13 cellular contexts compared by ENCODE assay signal in genomic region chr13:48158915-48159314, GRCh38.
DNase-seq lines count a peak whose midpoint lies in the region; ATAC-seq and TF ChIP-seq lines count a peak whose summit lies in the region.
"Had no signal": no experiment of that assay in that cellular context is flagged by ENCODE, and none has a peak within 500 bp of the region (broad histone marks: within the 10 kb centered on the region; RNA-seq: fewer than 3 reads in every experiment).

No MANE protein-coding gene starts in this region.

- TF ChIP-seq CTCF in prostate gland (IDR thresholded peaks at IDR 0.05) (no peak), WERI-Rb-1 (IDR thresholded peaks at IDR 0.05; ENCODE audit: low read depth, low read length) (no peak), testis (IDR thresholded peaks at IDR 0.05) (no peak)

- H3K27me3 Mint-ChIP-seq in dendritic cell treated with granulocyte-macrophage colony-stimulating factor and Interleukin-4, amounts not matched to agents 40 ng/mL and 50 ng/mL, for 4 days: no peaks in the 10 kb centered on the region

- peaks cover 77% of the 10 kb centered on the region for H3K4me1 Mint-ChIP-seq in dendritic cell treated with granulocyte-macrophage colony-stimulating factor and Interleukin-4, amounts not matched to agents 40 ng/mL and 50 ng/mL, for 4 days (ENCODE audit: low read depth)

- H3K27me3 ChIP-seq in prostate gland (replicated peaks; ENCODE audit: insufficient read depth): no peaks in the 10 kb centered on the region
- no peaks in the 10 kb centered on the region for H3K27me3 ChIP-seq in WERI-Rb-1 (ENCODE audit: insufficient read depth, low read depth, severe bottlenecking)
- H3K27me3 ChIP-seq in testis: no peaks in the 10 kb centered on the region
- H3K27me3 ChIP-seq: adrenal gland had no signal

- 44% methylated on average over 3 of the region's 3 CpGs for WGBS in prostate gland
- 96 to 97% methylated on average over 3 of the region's 3 CpGs for WGBS in testis, 2 donors

- H3K4me1 ChIP-seq in prostate gland (replicated peaks): no peaks in the 10 kb centered on the region
- H3K4me1 ChIP-seq in testis: no peaks in the 10 kb centered on the region
- H3K4me1 ChIP-seq: adrenal gland had no signal

- no peak overlapping the region for H3K4me3 ChIP-seq in prostate gland
- no peak overlapping the region for H3K4me3 ChIP-seq in WERI-Rb-1 (ENCODE audit: low read depth, low read length)
- no peak overlapping the region for H3K4me3 ChIP-seq in testis
- H3K4me3 ChIP-seq: adrenal gland had no signal

- DNase-seq in NOMO-1 (lab: John Stamatoyannopoulos, UW; ENCODE audit: unreplicated experiment in 2 of 2) (peak; percentile 35 to 52), prostate gland (ENCODE audit: low spot score) (peak; percentile 44), EL (no peak), WERI-Rb-1 (no peak), testis (no peak)
- DNase-seq: activated CD4-positive, alpha-beta T cell treated with anti-CD3 and anti-CD28 coated beads, Interleukin-2, amount 50 U/mL, for 1 hour; adrenal gland; COR-L47; left ventricle myocardium superior; stimulated activated CD4-positive, alpha-beta T cell treated with anti-CD3 and anti-CD28 coated beads, Interleukin-1b, Interleukin-23, amount 100 ng/mL, for 48 hours had no signal

- H3K36me3 ChIP-seq in prostate gland (no peaks in the 10 kb centered on the region), WERI-Rb-1 (no peaks in the 10 kb centered on the region), testis (ENCODE audit: low read depth, missing control alignments) (no peaks in the 10 kb centered on the region)
- H3K36me3 ChIP-seq: adrenal gland had no signal

- peak; percentile 1 for ATAC-seq in GM19324 (IDR thresholded peaks at IDR 0.05; ENCODE audit: low FRiP score, unreplicated experiment)
- no peak for ATAC-seq in HG02623 (IDR thresholded peaks at IDR 0.05; ENCODE audit: unreplicated experiment)
- ATAC-seq: left ventricle myocardium superior had no signal

- no peaks in the 10 kb centered on the region for H3K9me3 Mint-ChIP-seq in dendritic cell treated with granulocyte-macrophage colony-stimulating factor and Interleukin-4, amounts not matched to agents 40 ng/mL and 50 ng/mL, for 4 days

- intact Hi-C loops in dendritic cell treated with granulocyte-macrophage colony-stimulating factor and Interleukin-4, amounts not matched to agents 40 ng/mL and 50 ng/mL, for 4 days (cut with micrococcal nuclease): loop anchor here (5.0 kb wide), 1 partner anchor 33 kb away; no protein-coding TSS in a partner anchor
- intact Hi-C loops in prostate gland (cut with DNase I) (no loop called here), testis (cut with DNase I; ENCODE audit: low total_unique reads) (no loop called here)

- H3K4me3 Mint-ChIP-seq in dendritic cell treated with granulocyte-macrophage colony-stimulating factor and Interleukin-4, amounts not matched to agents 40 ng/mL and 50 ng/mL, for 4 days: peak overlapping the region; percentile 18

- no peaks in the 10 kb centered on the region for H3K9me3 ChIP-seq in prostate gland
- no peaks in the 10 kb centered on the region for H3K9me3 ChIP-seq in WERI-Rb-1 (ENCODE audit: severe bottlenecking)
- no peaks in the 10 kb centered on the region for H3K9me3 ChIP-seq in testis
- H3K9me3 ChIP-seq: adrenal gland had no signal

- peak overlapping the region; percentile 24 to 44 for H3K27ac ChIP-seq in prostate gland
- no peak overlapping the region for H3K27ac ChIP-seq in WERI-Rb-1
- no peak overlapping the region for H3K27ac ChIP-seq in testis

- TF ChIP-seq POLR2A in prostate gland (IDR thresholded peaks at IDR 0.05): no peak
- TF ChIP-seq POLR2A in testis (IDR thresholded peaks at IDR 0.05): no peak

- H3K36me3 Mint-ChIP-seq in dendritic cell treated with granulocyte-macrophage colony-stimulating factor and Interleukin-4, amounts not matched to agents 40 ng/mL and 50 ng/mL, for 4 days (ENCODE audit: low read depth): no peaks in the 10 kb centered on the region

- H3K27ac Mint-ChIP-seq in dendritic cell treated with granulocyte-macrophage colony-stimulating factor and Interleukin-4, amounts not matched to agents 40 ng/mL and 50 ng/mL, for 4 days: peak overlapping the region; percentile 88

Comparison
In these comparisons a context has a peak if more than half of its experiments do, and no peak if none do; other contexts are left out.
1. DNase-seq: peak in NOMO-1 (2 of 2) and prostate gland (single experiment); none in EL (single experiment), WERI-Rb-1 (single experiment) and testis (single experiment).
2. H3K27ac ChIP-seq: peak in prostate gland (2 of 2); none in WERI-Rb-1 (single experiment) and testis (0 of 2).